Comparison of ENCODE assay signal across 8 cellular contexts in the genomic region with DNA sequence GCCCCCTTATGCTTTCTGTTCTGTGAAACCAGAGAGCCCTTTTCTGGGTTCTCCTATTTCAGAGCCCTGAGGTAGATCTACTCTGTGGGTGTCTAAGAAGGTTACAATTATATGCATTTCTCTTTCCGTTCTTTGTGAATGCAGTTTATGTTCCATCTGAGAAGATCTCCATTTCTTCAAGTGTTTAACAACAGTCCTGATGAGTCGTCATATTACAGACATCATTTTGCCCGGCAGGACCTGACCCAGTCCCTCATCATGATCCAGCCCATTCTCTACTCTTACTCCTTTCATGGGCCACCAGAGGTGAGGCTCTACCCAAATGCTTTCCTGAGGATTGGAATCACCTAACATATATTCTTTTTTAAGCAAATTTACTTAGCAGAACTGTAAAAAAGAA.
"Had no signal": no experiment of that assay in that cellular context is flagged by ENCODE, and none has a peak within 500 bp of the region (broad histone marks: within the 10 kb centered on the region; RNA-seq: fewer than 3 reads in every experiment).

No MANE protein-coding gene starts in this region.

- ATAC-seq: GM23338 had no signal

- H3K9me3 Mint-ChIP-seq: GM23338, H9, IgD-negative memory B cell had no signal

- H3K4me1 Mint-ChIP-seq: GM23338, H9, IgD-negative memory B cell had no signal

- H2AFZ ChIP-seq: GM23338 had no signal

- H3K27me3 Mint-ChIP-seq: IgD-negative memory B cell had no signal

- DNase-seq: H9, HCEC 1CT, KG1 had no signal

- H3K4me3 ChIP-seq: GM23338 had no signal

- FAIRE-seq: H1, H54, HTR-8/SVneo had no signal

- H3K27ac Mint-ChIP-seq: GM23338, H9, IgD-negative memory B cell had no signal

- H3K4me3 Mint-ChIP-seq: GM23338, H9, IgD-negative memory B cell had no signal

- H3K4me2 ChIP-seq: GM23338 had no signal
